22 cellular contexts compared by ENCODE assay signal in the genomic region with DNA sequence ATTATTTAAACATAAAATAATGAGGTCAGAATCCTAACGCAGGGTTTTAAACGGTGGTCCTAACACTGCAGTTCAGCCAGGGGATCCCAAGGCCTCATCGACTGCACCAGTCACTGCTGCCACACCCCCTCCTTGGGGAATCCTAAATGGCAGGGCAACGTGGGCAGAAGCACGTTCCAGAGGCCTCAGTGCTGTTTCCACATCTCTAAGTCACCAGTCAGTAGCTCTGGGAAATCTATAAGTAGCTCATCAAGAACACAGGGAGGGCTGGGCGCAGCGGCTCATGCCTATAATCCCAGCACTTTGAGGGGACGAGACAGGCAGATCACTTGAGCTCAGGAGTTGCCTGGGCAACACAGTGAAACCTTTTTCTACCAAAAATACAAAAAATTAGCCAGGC. TPM values are rescaled to one million over a fixed set of nuclear protein-coding genes. Genes with fewer than 3 reads are reported as not detected.
A peak's percentile ranks its signal among the peaks of the same experiment; 100 is the strongest.
DNase-seq lines count a peak whose midpoint lies in the region; ATAC-seq and TF ChIP-seq lines count a peak whose summit lies in the region.
"Had no signal": no experiment of that assay in that cellular context is flagged by ENCODE, and none has a peak within 500 bp of the region (broad histone marks: within the 10 kb centered on the region; RNA-seq: fewer than 3 reads in every experiment).

No MANE protein-coding gene starts in this region.

- H3K9me3 ChIP-seq in Loucy (ENCODE audit: insufficient read depth, low read depth, low read length) (no peaks in the 10 kb centered on the region), WERI-Rb-1 (ENCODE audit: severe bottlenecking) (no peaks in the 10 kb centered on the region), iPS-20b (ENCODE audit: insufficient read depth, low read depth, low read length) (no peaks in the 10 kb centered on the region), osteoblast (ENCODE audit: low read depth, low read length) (no peaks in the 10 kb centered on the region)
- H3K9me3 ChIP-seq: neutrophil had no signal

- H2AFZ ChIP-seq in Loucy (ENCODE audit: low read length) = no peak overlapping the region
- H2AFZ ChIP-seq in osteoblast (ENCODE audit: low read length) = no peak overlapping the region
- H2AFZ ChIP-seq: PC-9 had no signal

- H3K4me1 ChIP-seq in Loucy (ENCODE audit: insufficient read depth, low read length, poor library complexity, severe bottlenecking) (peaks cover 7% of the 10 kb centered on the region), iPS-20b (ENCODE audit: insufficient read depth, low read length) (peaks cover 25% of the 10 kb centered on the region; the same call in 1 of the 2 replicates), osteoblast (ENCODE audit: insufficient read depth, low read length) (no peaks in the 10 kb centered on the region)

- TF ChIP-seq CTCF in Loucy (conservative IDR thresholded peaks at IDR 0.05; ENCODE audit: low read length) (no peak), WERI-Rb-1 (IDR thresholded peaks at IDR 0.05; ENCODE audit: low read depth, low read length) (no peak), progenitor cell of endocrine pancreas (IDR thresholded peaks at IDR 0.05; ENCODE audit: unreplicated experiment) (no peak), osteoblast (IDR thresholded peaks at IDR 0.05; ENCODE audit: extremely low read depth, low read depth, low read length) (no peak)

- no peaks in the 10 kb centered on the region for H3K9me2 ChIP-seq in Loucy (replicated peaks; ENCODE audit: low read depth, low read length)

- no peaks in the 10 kb centered on the region for H3F3A ChIP-seq in Loucy (ENCODE audit: low read depth)

- H3K4me1 Mint-ChIP-seq in progenitor cell of endocrine pancreas (ENCODE audit: low read depth) = peaks cover 13% of the 10 kb centered on the region

- peaks cover 8% of the 10 kb centered on the region for H3K36me3 Mint-ChIP-seq in progenitor cell of endocrine pancreas (ENCODE audit: insufficient read depth)
- H3K36me3 Mint-ChIP-seq: CD4-positive, alpha-beta memory T cell had no signal

- H4K20me1 ChIP-seq in Loucy (ENCODE audit: insufficient read depth, low read length, poor library complexity, severe bottlenecking) (no peaks in the 10 kb centered on the region), osteoblast (ENCODE audit: insufficient read depth, low read length) (no peaks in the 10 kb centered on the region)

- no peak overlapping the region for H3K4me3 Mint-ChIP-seq in progenitor cell of endocrine pancreas (ENCODE audit: low read depth)
- H3K4me3 Mint-ChIP-seq: CD4-positive, alpha-beta memory T cell had no signal

- no peaks in the 10 kb centered on the region for H3K27me3 Mint-ChIP-seq in progenitor cell of endocrine pancreas

- H3K4me3 ChIP-seq in Loucy (ENCODE audit: low read length, poor library complexity, severe bottlenecking) (no peak overlapping the region), WERI-Rb-1 (ENCODE audit: low read depth, low read length) (no peak overlapping the region), iPS-20b (ENCODE audit: low read length) (peak overlapping the region; percentile 44; the same call in 1 of the 2 replicates), osteoblast (ENCODE audit: insufficient read depth, low read length) (no peak overlapping the region)
- H3K4me3 ChIP-seq: dorsolateral prefrontal cortex, PC-9 had no signal

- ATAC-seq in HG02885 (IDR thresholded peaks at IDR 0.05; ENCODE audit: poor library complexity, unreplicated experiment) = no peak
- ATAC-seq: left lobe of liver had no signal

- H3K9ac ChIP-seq in Loucy (ENCODE audit: low read depth, low read length, poor library complexity, severe bottlenecking) = no peak overlapping the region
- H3K9ac ChIP-seq in iPS-20b (ENCODE audit: low read depth, low read length) = no peak overlapping the region

- no peaks in the 10 kb centered on the region for H3K27me3 ChIP-seq in Loucy (ENCODE audit: insufficient read depth, low read length, poor library complexity, severe bottlenecking)
- no peaks in the 10 kb centered on the region for H3K27me3 ChIP-seq in WERI-Rb-1 (ENCODE audit: insufficient read depth, low read depth, severe bottlenecking)
- H3K27me3 ChIP-seq in iPS-20b (ENCODE audit: insufficient read depth, low read length) = no peaks in the 10 kb centered on the region
- no peaks in the 10 kb centered on the region for H3K27me3 ChIP-seq in osteoblast (ENCODE audit: insufficient read depth, low read length)
- H3K27me3 ChIP-seq: neutrophil had no signal

- H3K36me3 ChIP-seq in Loucy (ENCODE audit: insufficient read depth, low read length) (no peaks in the 10 kb centered on the region), WERI-Rb-1 (no peaks in the 10 kb centered on the region), iPS-20b (ENCODE audit: insufficient read depth, low read depth, low read length) (no peaks in the 10 kb centered on the region), osteoblast (ENCODE audit: insufficient read depth, low read length) (no peaks in the 10 kb centered on the region)
- H3K36me3 ChIP-seq: neutrophil had no signal

- DNase-seq in WERI-Rb-1 = peak; percentile 77
- no peak for DNase-seq in progenitor cell of endocrine pancreas (ENCODE audit: low spot score, unreplicated experiment)
- no peak for DNase-seq in activated CD8-positive, alpha-beta memory T cell treated with anti-CD3 and anti-CD28 coated beads, Interleukin-2, amount 50 U/mL, for 4 hours
- no peak for DNase-seq in NCI-H774 (lab: John Stamatoyannopoulos, UW)
- no peak for DNase-seq in osteoblast (ENCODE audit: insufficient read length, low spot score, missing footprints)
- DNase-seq: activated CD4-positive, alpha-beta T cell treated with anti-CD3 and anti-CD28 coated beads, Interleukin-2, amount 50 U/mL, for 48 hours; activated naive CD4-positive, alpha-beta T cell treated with Interleukin-2 at 50 U/mL for 16 hours; activated T-cell treated with anti-CD3 and anti-CD28 coated beads for 4 hours; aorta; CD4-positive, alpha-beta memory T cell; central memory CD4-positive, alpha-beta T cell; dorsolateral prefrontal cortex; HCEC 1CT; NCI-H1417 treated with DMSO at 0.1 percent for 48 hours; PC-9; substantia nigra had no signal

- H3K9me3 Mint-ChIP-seq in progenitor cell of endocrine pancreas (ENCODE audit: low read depth) = no peaks in the 10 kb centered on the region
- H3K9me3 Mint-ChIP-seq: CD4-positive, alpha-beta memory T cell had no signal

- peak overlapping the region; percentile 84 for H3K27ac Mint-ChIP-seq in progenitor cell of endocrine pancreas
- H3K27ac Mint-ChIP-seq: CD4-positive, alpha-beta memory T cell had no signal

- H3K79me2 ChIP-seq in Loucy (ENCODE audit: insufficient read depth, low read length) (no peaks in the 10 kb centered on the region), osteoblast (ENCODE audit: insufficient read depth, low read length) (no peaks in the 10 kb centered on the region)

- H3K4me2 ChIP-seq in Loucy (ENCODE audit: low read depth, low read length, poor library complexity, severe bottlenecking) (peak overlapping the region; percentile 11), osteoblast (ENCODE audit: insufficient read depth, low read length) (no peak overlapping the region)
- H3K4me2 ChIP-seq: PC-9 had no signal

- H3K27ac ChIP-seq in WERI-Rb-1 (peak overlapping the region; percentile 16; the same call in 1 of the 2 replicates), iPS-20b (ENCODE audit: low read length) (no peak overlapping the region), osteoblast (ENCODE audit: low read depth, low read length) (no peak overlapping the region)
- H3K27ac ChIP-seq: dorsolateral prefrontal cortex, HL-60, neutrophil, PC-9 had no signal

RNA-seq across cellular contexts. Expression of a gene that starts 47.5 kb away (rescaled TPM):
- 87.4 and 97.9 TPM in 2 replicates for total RNA-seq in progenitor cell of endocrine pancreas
- 4.7 and 5.6 TPM in 2 replicates for total RNA-seq in osteoblast
- total RNA-seq: CD4-positive, alpha-beta memory T cell had no signal

Comparison
In these comparisons a context has a peak if more than half of its experiments do, and no peak if none do; other contexts are left out.
1. RNA of a gene that starts 47.5 kb away (total RNA-seq): 87.4 to 97.9 TPM in progenitor cell of endocrine pancreas; 4.7 to 5.6 TPM in osteoblast; every median in the first group is over 10 times any median in the second.